25 cellular contexts compared by ENCODE assay signal in genomic region chr6:163302747-163303146, GRCh38.
DNase-seq lines count a peak whose midpoint lies in the region; ATAC-seq and TF ChIP-seq lines count a peak whose summit lies in the region.
"Had no signal": no experiment of that assay in that cellular context is flagged by ENCODE, and none has a peak within 500 bp of the region (broad histone marks: within the 10 kb centered on the region; RNA-seq: fewer than 3 reads in every experiment).

No MANE protein-coding gene starts in this region.

- peaks cover 7% of the 10 kb centered on the region for H3K27me3 Mint-ChIP-seq in neural progenitor cell (ENCODE audit: insufficient read depth, low read depth)
- H3K27me3 Mint-ChIP-seq: CD4-positive, CD25-positive, alpha-beta regulatory T cell had no signal

- H3K9me3 ChIP-seq in neural progenitor cell (ENCODE audit: low read depth), result no peaks in the 10 kb centered on the region
- H3K9me3 ChIP-seq: BLaER1, HAP-1 had no signal

- no peaks in the 10 kb centered on the region for H3F3A ChIP-seq in neural progenitor cell (ENCODE audit: low read depth)

- peaks cover 13% of the 10 kb centered on the region for H3K4me1 ChIP-seq in neural progenitor cell
- H3K4me1 ChIP-seq: BLaER1, HAP-1 had no signal

- no peak overlapping the region for H3K4me3 Mint-ChIP-seq in neural progenitor cell
- H3K4me3 Mint-ChIP-seq: CD4-positive, CD25-positive, alpha-beta regulatory T cell had no signal

- H3K4me2 ChIP-seq in neural progenitor cell, result no peak overlapping the region
- H3K4me2 ChIP-seq: BLaER1 had no signal

- H3K27me3 ChIP-seq in brain microvascular endothelial cell (replicated peaks) (no peaks in the 10 kb centered on the region), neural progenitor cell (no peaks in the 10 kb centered on the region)
- H3K27me3 ChIP-seq: BLaER1 had no signal

- DNase-seq in ELR (ENCODE audit: low read depth) (peak; percentile 26), brain microvascular endothelial cell (peak; percentile 85), left ventricle myocardium superior (no peak), neural progenitor cell (ENCODE audit: low spot score) (no peak), HK-2 (ENCODE audit: unreplicated experiment) (no peak), caudate nucleus (lab: John Stamatoyannopoulos, UW) (no peak)
- DNase-seq: CD4-positive, CD25-positive, alpha-beta regulatory T cell; DMS153; GOT3; Karpas-422; NCI-H1092; NCI-H1417 treated with DMSO at 0.1 percent for 48 hours; NCI-H187; NCI-H2171 treated with DMSO at 0.1 percent for 48 hours; NCI-H446; NCI-H524 treated with DMSO at 0.1 percent for 48 hours; NCI-H774; PC-3; RPMI8226; SHP77 treated with DMSO at 0.1 percent for 48 hours had no signal

- no peak overlapping the region for H3K4me3 ChIP-seq in brain microvascular endothelial cell (ENCODE audit: low read depth, low read length)
- H3K4me3 ChIP-seq in neural progenitor cell, result no peak overlapping the region
- H3K4me3 ChIP-seq: BLaER1, HAP-1 had no signal

- no peak for TF ChIP-seq CTCF in brain microvascular endothelial cell (IDR thresholded peaks at IDR 0.05; ENCODE audit: low read depth, low read length, missing control alignments)
- TF ChIP-seq CTCF in neural progenitor cell (IDR thresholded peaks at IDR 0.05), result no peak

- in situ Hi-C loops in brain microvascular endothelial cell (cut with HindIII; ENCODE audit: low pct_ligation_motif_present, low sequenced_read_pairs), result no loop called here

- peak overlapping the region; percentile 78 for H3K27ac ChIP-seq in brain microvascular endothelial cell
- H3K27ac ChIP-seq in neural progenitor cell, result no peak overlapping the region
- no peak overlapping the region for H3K27ac ChIP-seq in caudate nucleus (ENCODE audit: low read depth, low read length)
- H3K27ac ChIP-seq: BLaER1 had no signal

- H3K27ac Mint-ChIP-seq in neural progenitor cell, result peak overlapping the region; percentile 66
- H3K27ac Mint-ChIP-seq: CD4-positive, CD25-positive, alpha-beta regulatory T cell had no signal

- H3K36me3 Mint-ChIP-seq in neural progenitor cell, result no peaks in the 10 kb centered on the region
- H3K36me3 Mint-ChIP-seq: CD4-positive, CD25-positive, alpha-beta regulatory T cell had no signal

- peaks cover 33% of the 10 kb centered on the region for H3K4me1 Mint-ChIP-seq in neural progenitor cell
- H3K4me1 Mint-ChIP-seq: CD4-positive, CD25-positive, alpha-beta regulatory T cell had no signal

- intact Hi-C loops in left ventricle myocardium superior (cut with micrococcal nuclease), result no loop called here

- H4K20me1 ChIP-seq in neural progenitor cell (ENCODE audit: low read depth), result no peaks in the 10 kb centered on the region
- H4K20me1 ChIP-seq: BLaER1 had no signal

- H3K9ac ChIP-seq in neural progenitor cell, result no peak overlapping the region
- H3K9ac ChIP-seq: BLaER1 had no signal

- no peaks in the 10 kb centered on the region for H3K9me3 Mint-ChIP-seq in neural progenitor cell
- H3K9me3 Mint-ChIP-seq: CD4-positive, CD25-positive, alpha-beta regulatory T cell had no signal

- H3K79me2 ChIP-seq in neural progenitor cell (ENCODE audit: low read depth), result no peaks in the 10 kb centered on the region

- no peaks in the 10 kb centered on the region for H3K36me3 ChIP-seq in brain microvascular endothelial cell (replicated peaks)
- H3K36me3 ChIP-seq in neural progenitor cell, result no peaks in the 10 kb centered on the region
- H3K36me3 ChIP-seq: BLaER1, HAP-1 had no signal

- H2AFZ ChIP-seq in neural progenitor cell (replicated peaks), result no peak overlapping the region

- peak; percentile 60 for ATAC-seq in left ventricle myocardium superior
- no peak for ATAC-seq in GM18519 (IDR thresholded peaks at IDR 0.05; ENCODE audit: low FRiP score, unreplicated experiment)
- ATAC-seq in HG03469 (IDR thresholded peaks at IDR 0.05; ENCODE audit: unreplicated experiment), result no peak
- ATAC-seq: HepG2, PC-3 had no signal

Comparison
In these comparisons a context has a peak if more than half of its experiments do, and no peak if none do; other contexts are left out.
1. DNase-seq: peak in ELR (single experiment) and brain microvascular endothelial cell (single experiment); none in left ventricle myocardium superior (single experiment), neural progenitor cell (single experiment), HK-2 (single experiment) and caudate nucleus (0 of 61).